ENCODE assay signal across 13 cellular contexts in genomic region chr11:43758942-43759341, GRCh38.
"Had no signal": no experiment of that assay in that cellular context is flagged by ENCODE, and none has a peak within 500 bp of the region (broad histone marks: within the 10 kb centered on the region; RNA-seq: fewer than 3 reads in every experiment).

No MANE protein-coding gene starts in this region.

- H3K36me3 ChIP-seq: thyroid gland had no signal

- DNase-seq: activated CD4-positive, alpha-beta T cell treated with anti-CD3 and anti-CD28 coated beads, Interleukin-2, amount 50 U/mL, for 48 hours; activated gamma-delta T cell; effector CD8-positive, alpha-beta T cell; esophagus squamous epithelium; left cardiac atrium; naive thymus-derived CD8-positive, alpha-beta T cell; spleen; stimulated activated CD4-positive, alpha-beta T cell treated with anti-CD3 and anti-CD28 coated beads, Interleukin-1b, Interleukin-23, amount 100 ng/mL, for 48 hours; stimulated activated CD8-positive, alpha-beta memory T cell treated with anti-CD3 and anti-CD28 coated beads, Interleukin-4, amount 100 ng/mL, for 48 hours; stimulated activated naive CD4-positive, alpha-beta T cell treated with Interleukin-2 at 50 U/mL for 16 hours; thyroid gland had no signal

- FAIRE-seq: islet of Langerhans had no signal

- H3K27ac ChIP-seq: ascending aorta, esophagus squamous epithelium, thyroid gland had no signal

- H3K9me3 ChIP-seq: ascending aorta, esophagus squamous epithelium, thyroid gland had no signal

- H3K27me3 ChIP-seq: ascending aorta, esophagus squamous epithelium, spleen, thyroid gland had no signal

- H3K4me3 ChIP-seq: ascending aorta, esophagus squamous epithelium, spleen, thyroid gland had no signal

- ATAC-seq: left cardiac atrium; naive thymus-derived CD8-positive, alpha-beta T cell had no signal

- H3K4me1 ChIP-seq: ascending aorta, esophagus squamous epithelium, thyroid gland had no signal
